9 cellular contexts compared by ENCODE assay signal in genomic region chr2:233426619-233427342, GRCh38.
DNase-seq lines count a peak whose midpoint lies in the region; ATAC-seq and TF ChIP-seq lines count a peak whose summit lies in the region.
"Had no signal": no experiment of that assay in that cellular context is flagged by ENCODE, and none has a peak within 500 bp of the region (broad histone marks: within the 10 kb centered on the region; RNA-seq: fewer than 3 reads in every experiment).

No MANE protein-coding gene starts in this region.

- no peaks in the 10 kb centered on the region for H3K27me3 Mint-ChIP-seq in IgD-negative memory B cell
- no peaks in the 10 kb centered on the region for H3K27me3 Mint-ChIP-seq in activated CD4-positive, alpha-beta T cell treated with anti-CD3 and anti-CD28 coated beads, Interleukin-2, amount 10 ng/mL, durations not matched to agents 24 days and 14 days
- peaks cover 1% of the 10 kb centered on the region for H3K27me3 Mint-ChIP-seq in nephron progenitor cell (ENCODE audit: low read depth, poor library complexity)

- intact Hi-C loops in activated CD4-positive, alpha-beta T cell treated with anti-CD3 and anti-CD28 coated beads, Interleukin-2, amount 10 ng/mL, durations not matched to agents 24 days and 14 days (cut with micrococcal nuclease) = no loop called here

- H3K4me1 Mint-ChIP-seq in IgD-negative memory B cell (peaks cover 35 to 69% (median 42%) of the 10 kb centered on the region in 3 donors), nephron progenitor cell (peaks cover 23% of the 10 kb centered on the region)
- peaks cover 56% of the 10 kb centered on the region for H3K4me1 Mint-ChIP-seq in activated CD4-positive, alpha-beta T cell treated with anti-CD3 and anti-CD28 coated beads, Interleukin-2, amount 10 ng/mL, durations not matched to agents 24 days and 14 days

- no peaks in the 10 kb centered on the region for H3K9me3 Mint-ChIP-seq in IgD-negative memory B cell
- peaks cover 12% of the 10 kb centered on the region for H3K9me3 Mint-ChIP-seq in activated CD4-positive, alpha-beta T cell treated with anti-CD3 and anti-CD28 coated beads, Interleukin-2, amount 10 ng/mL, durations not matched to agents 24 days and 14 days
- peaks cover 13% of the 10 kb centered on the region for H3K9me3 Mint-ChIP-seq in nephron progenitor cell

- ATAC-seq in GM19035 (IDR thresholded peaks at IDR 0.05; ENCODE audit: unreplicated experiment) (no peak), HG02678 (IDR thresholded peaks at IDR 0.05; ENCODE audit: unreplicated experiment) (no peak), GM18517 (IDR thresholded peaks at IDR 0.05; ENCODE audit: unreplicated experiment) (no peak)
- ATAC-seq: left lung had no signal

- H3K27ac Mint-ChIP-seq in IgD-negative memory B cell (peak overlapping the region in 2 of 3 donors; percentile 88), nephron progenitor cell (no peak overlapping the region)
- peak overlapping the region; percentile 31 for H3K27ac Mint-ChIP-seq in activated CD4-positive, alpha-beta T cell treated with anti-CD3 and anti-CD28 coated beads, Interleukin-2, amount 10 ng/mL, durations not matched to agents 24 days and 14 days

- TF ChIP-seq CTCF in fibroblast of the aortic adventitia (IDR thresholded peaks at IDR 0.05; ENCODE audit: insufficient read depth, low read length) = no peak
- no peak for TF ChIP-seq CTCF in nephron progenitor cell (IDR thresholded peaks at IDR 0.05)

- DNase-seq in activated CD4-positive, alpha-beta T cell treated with anti-CD3 and anti-CD28 coated beads, Interleukin-2, amount 10 ng/mL, durations not matched to agents 24 days and 14 days = no peak
- peak; percentile 63 for DNase-seq in fibroblast of the aortic adventitia (ENCODE audit: low read depth)
- DNase-seq in stimulated activated CD8-positive, alpha-beta memory T cell treated with anti-CD3 and anti-CD28 coated beads, Interleukin-15, amount 100 ng/mL, for 4 hours (ENCODE audit: low read depth in 2 of 2) = peak; percentile 23 to 69
- no peak for DNase-seq in nephron progenitor cell
- DNase-seq: left lung had no signal

- peak overlapping the region in 1 of 4 donors; percentile 20 for H3K4me3 Mint-ChIP-seq in IgD-negative memory B cell
- H3K4me3 Mint-ChIP-seq in activated CD4-positive, alpha-beta T cell treated with anti-CD3 and anti-CD28 coated beads, Interleukin-2, amount 10 ng/mL, durations not matched to agents 24 days and 14 days = no peak overlapping the region
- no peak overlapping the region for H3K4me3 Mint-ChIP-seq in nephron progenitor cell

- H3K4me3 ChIP-seq in fibroblast of the aortic adventitia (ENCODE audit: low read depth, low read length) = no peak overlapping the region
- H3K4me3 ChIP-seq: left lung had no signal

- H3K36me3 Mint-ChIP-seq in IgD-negative memory B cell = peaks cover 25% of the 10 kb centered on the region
- H3K36me3 Mint-ChIP-seq in activated CD4-positive, alpha-beta T cell treated with anti-CD3 and anti-CD28 coated beads, Interleukin-2, amount 10 ng/mL, durations not matched to agents 24 days and 14 days (ENCODE audit: low read depth) = peaks cover 52% of the 10 kb centered on the region
- H3K36me3 Mint-ChIP-seq in nephron progenitor cell (ENCODE audit: low read depth) = peaks cover 58% of the 10 kb centered on the region

Comparison
In these comparisons a context has a peak if more than half of its experiments do, and no peak if none do; other contexts are left out.
1. DNase-seq: peak in fibroblast of the aortic adventitia (single experiment) and stimulated activated CD8-positive, alpha-beta memory T cell treated with anti-CD3 and anti-CD28 coated beads, Interleukin-15, amount 100 ng/mL, for 4 hours (2 of 2); none in activated CD4-positive, alpha-beta T cell treated with anti-CD3 and anti-CD28 coated beads, Interleukin-2, amount 10 ng/mL, durations not matched to agents 24 days and 14 days (single experiment) and nephron progenitor cell (single experiment).